ENCODE assay signal across 10 cellular contexts in the genomic region with DNA sequence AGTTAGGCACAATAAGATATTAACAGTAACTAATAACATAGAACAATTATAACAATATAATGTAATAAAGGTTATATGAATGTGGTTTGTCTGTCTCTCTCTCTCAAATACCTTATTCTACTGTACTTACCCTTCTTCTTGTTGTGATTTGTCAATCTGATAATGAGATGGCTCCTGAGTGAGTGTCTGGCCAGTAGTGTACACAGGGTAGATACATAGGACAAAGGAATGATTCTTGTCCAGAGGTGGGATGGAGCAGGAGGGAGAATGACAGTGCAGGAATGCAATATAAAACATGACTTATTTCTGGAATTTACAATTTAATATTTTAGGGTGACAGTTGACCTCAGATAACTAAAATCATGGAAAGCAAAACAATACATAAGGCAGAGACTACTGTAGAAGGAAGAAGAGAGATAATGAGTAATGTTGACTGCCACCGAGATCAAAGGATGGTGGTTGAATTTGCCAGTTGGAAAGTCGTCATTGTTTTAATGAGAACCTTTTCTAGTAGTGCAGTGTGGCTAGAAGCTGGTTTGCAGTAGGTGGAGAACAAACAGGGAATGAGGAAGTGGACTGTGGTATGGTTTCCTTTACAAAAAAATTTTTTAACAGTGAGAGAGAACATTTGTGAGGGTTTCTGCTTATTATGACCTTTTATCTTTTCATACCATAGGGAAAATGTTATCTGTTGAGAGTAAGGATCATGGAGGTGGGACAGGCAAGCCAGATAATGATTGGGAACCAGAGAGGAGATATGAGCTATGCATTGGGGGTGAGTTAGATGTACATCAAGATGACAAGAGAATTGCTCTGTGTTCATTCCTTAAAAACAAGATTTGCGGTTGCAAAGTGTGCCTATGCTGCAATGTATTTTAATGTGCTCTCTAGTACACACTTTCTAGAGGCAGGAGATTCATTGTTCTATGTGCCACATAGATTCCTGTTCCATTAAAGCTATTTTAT.
DNase-seq lines count a peak whose midpoint lies in the region; ATAC-seq, FAIRE-seq and TF ChIP-seq lines count a peak whose summit lies in the region.
"Had no signal": no experiment of that assay in that cellular context is flagged by ENCODE, and none has a peak within 500 bp of the region (broad histone marks: within the 10 kb centered on the region; RNA-seq: fewer than 3 reads in every experiment).

No MANE protein-coding gene starts in this region.

- H3K9me3 Mint-ChIP-seq in Calu3 (ENCODE audit: low read depth, unreplicated experiment) (no peaks in the 10 kb centered on the region), T-cell (no peaks in the 10 kb centered on the region)

- peaks cover 10% of the 10 kb centered on the region for H3K4me1 Mint-ChIP-seq in Calu3 (ENCODE audit: low read depth, unreplicated experiment)
- peaks cover 21 to 24% (median 22%) of the 10 kb centered on the region in 3 donors for H3K4me1 Mint-ChIP-seq in T-cell

- H3K27me3 Mint-ChIP-seq in Calu3 (ENCODE audit: unreplicated experiment) (no peaks in the 10 kb centered on the region), T-cell (no peaks in the 10 kb centered on the region)

- intact Hi-C loops in Calu3 (cut with micrococcal nuclease; ENCODE audit: unreplicated experiment): no loop called here

- CTCF ChIA-PET in Calu3 (lab: Charles Lee) (interaction anchor here (0.6 kb wide), 1 partner anchor 454 kb away, joined by 3 read pairs; no protein-coding TSS in a partner anchor), T-cell (lab: Charles Lee) (no interaction called here)

- TF ChIP-seq POLR2A in H54 (IDR thresholded peaks at IDR 0.05; ENCODE audit: low read depth, low read length): no peak

- no peak overlapping the region for H3K27ac ChIP-seq in foreskin keratinocyte
- H3K27ac ChIP-seq: coronary artery, PC-9 had no signal

- H3K36me3 Mint-ChIP-seq in Calu3 (ENCODE audit: insufficient read depth, unreplicated experiment): no peaks in the 10 kb centered on the region
- H3K36me3 Mint-ChIP-seq in T-cell: no peaks in the 10 kb centered on the region

- TF ChIP-seq CTCF in Calu3 (IDR thresholded peaks at IDR 0.05; ENCODE audit: unreplicated experiment) (no peak), foreskin keratinocyte (conservative IDR thresholded peaks at IDR 0.05) (no peak)

- ATAC-seq in T-cell (replicated peaks in 1 of 4) (peak; percentile 84 to 98 (median 88)), foreskin keratinocyte (no peak), HG03469 (IDR thresholded peaks at IDR 0.05; ENCODE audit: unreplicated experiment) (no peak), HG03139 (IDR thresholded peaks at IDR 0.05; ENCODE audit: unreplicated experiment) (no peak)

- H3K4me3 Mint-ChIP-seq in Calu3 (ENCODE audit: low read depth, unreplicated experiment): no peak overlapping the region
- no peak overlapping the region for H3K4me3 Mint-ChIP-seq in T-cell

- H3K27me3 ChIP-seq in foreskin keratinocyte: no peaks in the 10 kb centered on the region

- DNase-seq in Calu3 (no peak), H54 (ENCODE audit: insufficient read length, low spot score) (no peak), T-cell (peak in 28 of 34 experiments; percentile 1 to 70 (median 26)), foreskin keratinocyte (peak; percentile 9 to 28), GOT3 (lab: John Stamatoyannopoulos, UW) (no peak)
- DNase-seq: NCI-H1417 had no signal

- H3K27ac Mint-ChIP-seq in Calu3 (ENCODE audit: unreplicated experiment) (peak overlapping the region; percentile 2), T-cell (peak overlapping the region; percentile 5 to 61)

- POLR2A ChIA-PET in T-cell (lab: Charles Lee): interaction anchor here in 1 of 2 donors (0.7 kb wide), 1 partner anchor 189 kb away, joined by 3 read pairs; no protein-coding TSS in a partner anchor

- BruUV-seq in Calu3 (replicated peaks; lab: Mats Ljungman, UMichigan): no TSS peak

- H3K4me1 ChIP-seq in foreskin keratinocyte: peaks cover 6% of the 10 kb centered on the region

- peak; percentile 38 for FAIRE-seq in H54 (lab: Jason Lieb, UNC)

Comparison
In these comparisons a context has a peak if more than half of its experiments do, and no peak if none do; other contexts are left out.
1. DNase-seq: peak in T-cell (28 of 34) and foreskin keratinocyte (2 of 2); none in Calu3 (single experiment), H54 (single experiment) and GOT3 (single experiment).
2. ATAC-seq: peak in T-cell (4 of 4); none in foreskin keratinocyte (single experiment), HG03469 (single experiment) and HG03139 (single experiment).